10 cellular contexts compared by ENCODE assay signal in genomic region chr5:66498791-66499207, GRCh38.
DNase-seq lines count a peak whose midpoint lies in the region; ATAC-seq, FAIRE-seq and TF ChIP-seq lines count a peak whose summit lies in the region.
"Had no signal": no experiment of that assay in that cellular context is flagged by ENCODE, and none has a peak within 500 bp of the region (broad histone marks: within the 10 kb centered on the region; RNA-seq: fewer than 3 reads in every experiment).

No MANE protein-coding gene starts in this region.

- POLR2A ChIA-PET in A673 (lab: Charles Lee; ENCODE audit: low non-redundant PET), result no interaction called here

- H3K27me3 ChIP-seq in A673 (replicated peaks; ENCODE audit: insufficient read depth, low read depth, low read length, poor library complexity), result no peaks in the 10 kb centered on the region
- no peaks in the 10 kb centered on the region for H3K27me3 ChIP-seq in RWPE2 (ENCODE audit: insufficient read depth, poor library complexity, severe bottlenecking)
- H3K27me3 ChIP-seq in cardiac muscle cell, result no peaks in the 10 kb centered on the region

- ATAC-seq in RWPE2 (ENCODE audit: low read depth), result peak; percentile 100
- ATAC-seq in HG02678 (IDR thresholded peaks at IDR 0.05; ENCODE audit: unreplicated experiment), result no peak
- ATAC-seq in GM18873 (IDR thresholded peaks at IDR 0.05; ENCODE audit: low FRiP score, unreplicated experiment), result no peak
- no peak for ATAC-seq in GM21825 (IDR thresholded peaks at IDR 0.05; ENCODE audit: unreplicated experiment)

- BruUV-seq in A673 (replicated peaks; lab: Mats Ljungman, UMichigan), result no TSS peak

- peak; percentile 2 for DNase-seq in A673 (ENCODE audit: low spot score)
- peak; percentile 22 for DNase-seq in H54 (ENCODE audit: insufficient read length, low spot score)
- DNase-seq in RWPE2 (ENCODE audit: low spot score), result peak; percentile 79
- DNase-seq in cardiac muscle cell (ENCODE audit: low read depth in 1 of 2, low spot score in 1 of 2), result peak in 1 of 2 donors; percentile 67
- no peak for DNase-seq in HuH-7 (ENCODE audit: low spot score)
- DNase-seq: psoas muscle had no signal

- no peaks in the 10 kb centered on the region for H3K4me1 ChIP-seq in A673 (ENCODE audit: insufficient read depth, low read length, poor library complexity, severe bottlenecking)
- H3K4me1 ChIP-seq in RWPE2 (ENCODE audit: insufficient read depth, poor library complexity, severe bottlenecking), result peaks cover 8% of the 10 kb centered on the region
- peaks cover 7% of the 10 kb centered on the region for H3K4me1 ChIP-seq in cardiac muscle cell (ENCODE audit: low read depth)
- H3K4me1 ChIP-seq: Caco-2, psoas muscle had no signal

- TF ChIP-seq POLR2A in H54 (IDR thresholded peaks at IDR 0.05; ENCODE audit: low read depth, low read length), result no peak

- no peaks in the 10 kb centered on the region for H3K36me3 ChIP-seq in A673 (ENCODE audit: insufficient read depth, low read length, poor library complexity, severe bottlenecking)
- no peaks in the 10 kb centered on the region for H3K36me3 ChIP-seq in RWPE2 (ENCODE audit: low read depth)
- no peaks in the 10 kb centered on the region for H3K36me3 ChIP-seq in cardiac muscle cell

- peak; percentile 38 for FAIRE-seq in H54 (lab: Jason Lieb, UNC)

- H3K4me3 ChIP-seq in A673 (ENCODE audit: low read depth, low read length, poor library complexity, severe bottlenecking) (no peak overlapping the region), RWPE2 (ENCODE audit: severe bottlenecking) (no peak overlapping the region), cardiac muscle cell (no peak overlapping the region)
- H3K4me3 ChIP-seq: psoas muscle had no signal

- peak; percentile 27; the same call in 1 of the 2 replicates for TF ChIP-seq CTCF in A673 (conservative IDR thresholded peaks at IDR 0.05; ENCODE audit: low read depth, low read length)
- TF ChIP-seq CTCF in RWPE2 (IDR thresholded peaks at IDR 0.05; ENCODE audit: poor library complexity, severe bottlenecking), result peak; percentile 70
- peak; percentile 57 for TF ChIP-seq CTCF in cardiac muscle cell (IDR thresholded peaks at IDR 0.05; ENCODE audit: low read depth, low read length)

- no peaks in the 10 kb centered on the region for H3K9me3 ChIP-seq in A673 (ENCODE audit: low read depth, low read length, poor library complexity, severe bottlenecking)
- H3K9me3 ChIP-seq in RWPE2 (ENCODE audit: severe bottlenecking), result no peaks in the 10 kb centered on the region
- no peaks in the 10 kb centered on the region for H3K9me3 ChIP-seq in cardiac muscle cell (ENCODE audit: low read depth)
- H3K9me3 ChIP-seq: Caco-2, psoas muscle had no signal

- CTCF ChIA-PET in A673 (lab: Charles Lee), result no interaction called here

- no peak overlapping the region for H3K27ac ChIP-seq in A673 (ENCODE audit: low read depth, low read length, poor library complexity, severe bottlenecking)
- H3K27ac ChIP-seq in RWPE2 (ENCODE audit: poor library complexity, severe bottlenecking), result peak overlapping the region; percentile 63
- no peak overlapping the region for H3K27ac ChIP-seq in cardiac muscle cell
- H3K27ac ChIP-seq: psoas muscle had no signal

- intact Hi-C loops in A673 (cut with micrococcal nuclease; ENCODE audit: unreplicated experiment), result loop anchor here (5.0 kb wide), 1 partner anchor 191 kb away; no protein-coding TSS in a partner anchor
